ENCODE assay signal across 11 cellular contexts in genomic region chr1:180802849-180803248, GRCh38.
"Had no signal": no experiment of that assay in that cellular context is flagged by ENCODE, and none has a peak within 500 bp of the region (broad histone marks: within the 10 kb centered on the region; RNA-seq: fewer than 3 reads in every experiment).

No MANE protein-coding gene starts in this region.

- H3K9ac ChIP-seq: GM23248 had no signal

- H3K4me1 Mint-ChIP-seq: GM23338, H9 had no signal

- H3K27ac ChIP-seq: GM23248 had no signal

- H3K27ac Mint-ChIP-seq: GM23338, H9, HFFc6 had no signal

- ATAC-seq: GM23338, HCT116 had no signal

- H3K9me3 ChIP-seq: HAP-1 had no signal

- H3K36me3 ChIP-seq: HAP-1 had no signal

- H3K4me1 ChIP-seq: HAP-1 had no signal

- H3K4me2 ChIP-seq: GM23338 had no signal

- H2AFZ ChIP-seq: GM23248, GM23338 had no signal

- FAIRE-seq: H1, H54 had no signal

- H3K4me3 ChIP-seq: GM23248, GM23338, HAP-1 had no signal

- H3K4me3 Mint-ChIP-seq: GM23338, H9, HFFc6 had no signal

- DNase-seq: GM23248, GOT3, H7, H9, HCEC 1CT, HFFc6 had no signal

- H3K9me3 Mint-ChIP-seq: GM23338, H9, HFFc6 had no signal
